Comparison of ENCODE assay signal across 8 cellular contexts in the genomic region with DNA sequence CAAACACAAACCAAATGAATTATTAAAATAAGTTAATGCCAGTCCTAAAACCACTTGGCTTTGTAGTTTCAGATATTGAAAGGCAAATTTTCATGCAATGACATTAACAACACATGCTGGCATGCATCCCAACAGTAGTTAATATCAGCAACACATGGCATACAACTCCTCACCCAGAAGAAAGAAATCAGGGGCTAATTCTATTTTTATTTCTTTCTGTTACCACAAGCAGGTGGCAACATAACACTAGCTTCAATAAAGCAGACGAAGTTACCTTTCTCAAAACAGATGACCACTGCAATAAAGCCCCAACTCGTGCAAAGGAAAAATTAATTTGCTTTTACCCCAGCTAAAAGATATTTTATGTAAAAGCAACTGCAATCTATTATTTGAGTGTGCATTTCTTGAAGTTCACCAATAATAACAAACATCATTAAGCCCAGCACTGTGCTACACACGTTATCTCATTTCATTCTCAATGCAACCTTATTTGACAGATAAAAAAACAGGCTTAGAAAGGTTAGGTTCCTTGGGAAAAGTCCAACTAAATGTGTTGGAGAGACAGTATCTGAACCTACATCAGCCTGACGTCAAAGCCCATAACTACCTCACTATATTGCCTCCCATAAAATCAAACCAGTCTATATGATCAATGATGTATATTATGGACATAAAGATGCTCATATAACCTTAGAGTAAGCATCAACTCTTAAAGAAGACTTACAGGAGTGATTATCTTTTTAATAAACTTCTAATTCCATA. TPM values are rescaled to one million over a fixed set of nuclear protein-coding genes. Genes with fewer than 3 reads are reported as not detected.
A peak's percentile ranks its signal among the peaks of the same experiment; 100 is the strongest.
DNase-seq lines count a peak whose midpoint lies in the region; ATAC-seq, FAIRE-seq and TF ChIP-seq lines count a peak whose summit lies in the region.

No MANE protein-coding gene starts in this region.

- peaks cover 50% of the 10 kb centered on the region for H3K4me1 Mint-ChIP-seq in activated CD8-positive, alpha-beta T cell treated with anti-CD3 and anti-CD28 coated beads, Interleukin-2, amount 10 ng/mL, durations not matched to agents 7 days and 5 days (ENCODE audit: low read depth)

- no peak for DNase-seq in left ventricle myocardium inferior
- no peak for DNase-seq in Right ventricle myocardium inferior (ENCODE audit: missing footprints)
- no peak for DNase-seq in activated CD8-positive, alpha-beta T cell treated with anti-CD3 and anti-CD28 coated beads, Interleukin-2, amount 10 ng/mL, durations not matched to agents 7 days and 5 days
- DNase-seq in uterus: no peak

- H3K27me3 ChIP-seq in left ventricle myocardium inferior (ENCODE audit: low read depth) (no peaks in the 10 kb centered on the region), uterus (no peaks in the 10 kb centered on the region)

- no peaks in the 10 kb centered on the region for H3K27me3 Mint-ChIP-seq in activated CD8-positive, alpha-beta T cell treated with anti-CD3 and anti-CD28 coated beads, Interleukin-2, amount 10 ng/mL, durations not matched to agents 7 days and 5 days (ENCODE audit: low read depth)

- intact Hi-C loops in left ventricle myocardium inferior (cut with micrococcal nuclease): no loop called here
- intact Hi-C loops in Right ventricle myocardium inferior (cut with DNase I): loop anchor here (5.0 kb wide), 2 partner anchors 120 to 445 kb away; a partner anchor contains a TSS
- intact Hi-C loops in uterus (cut with DNase I; ENCODE audit: low total_unique reads): no loop called here

- peak overlapping the region; percentile 98 for H3K27ac ChIP-seq in left ventricle myocardium inferior (replicated peaks)
- peak overlapping the region; percentile 97 to 100 for H3K27ac ChIP-seq in uterus

- no peak overlapping the region for H3K27ac Mint-ChIP-seq in activated CD8-positive, alpha-beta T cell treated with anti-CD3 and anti-CD28 coated beads, Interleukin-2, amount 10 ng/mL, durations not matched to agents 7 days and 5 days

- H3K36me3 Mint-ChIP-seq in activated CD8-positive, alpha-beta T cell treated with anti-CD3 and anti-CD28 coated beads, Interleukin-2, amount 10 ng/mL, durations not matched to agents 7 days and 5 days (ENCODE audit: low read depth): peaks cover 21% of the 10 kb centered on the region

- POLR2A ChIA-PET in activated CD8-positive, alpha-beta T cell treated with anti-CD3 and anti-CD28 coated beads, Interleukin-2, amount 10 ng/mL, durations not matched to agents 7 days and 5 days (lab: Charles Lee): no interaction called here

- TF ChIP-seq CTCF in left ventricle myocardium inferior (IDR thresholded peaks at IDR 0.05; ENCODE audit: borderline replicate concordance) (no peak), uterus (IDR thresholded peaks at IDR 0.05) (no peak)

- H3K4me1 ChIP-seq in left ventricle myocardium inferior (peaks cover 78% of the 10 kb centered on the region), uterus (peaks cover 15 to 17% of the 10 kb centered on the region in 2 donors)

- ATAC-seq in Right ventricle myocardium inferior (no peak), HG03108 (IDR thresholded peaks at IDR 0.05; ENCODE audit: unreplicated experiment) (no peak), GM19324 (IDR thresholded peaks at IDR 0.05; ENCODE audit: low FRiP score, unreplicated experiment) (no peak), HG03571 (IDR thresholded peaks at IDR 0.05; ENCODE audit: unreplicated experiment) (no peak)
- no peak for ATAC-seq in activated CD8-positive, alpha-beta T cell treated with anti-CD3 and anti-CD28 coated beads, Interleukin-2, amount 10 ng/mL, durations not matched to agents 7 days and 5 days

- H3K9me3 ChIP-seq in left ventricle myocardium inferior (replicated peaks): no peaks in the 10 kb centered on the region
- H3K9me3 ChIP-seq in uterus: no peaks in the 10 kb centered on the region

- CTCF ChIA-PET in activated CD8-positive, alpha-beta T cell treated with anti-CD3 and anti-CD28 coated beads, Interleukin-2, amount 10 ng/mL, durations not matched to agents 7 days and 5 days (lab: Charles Lee): interaction anchor here (0.8 to 1.7 kb wide), 5 partner anchors 14 to 195 kb away, joined by 3 to 20 read pairs (median 6); no protein-coding TSS in a partner anchor

- H3K36me3 ChIP-seq in left ventricle myocardium inferior (no peaks in the 10 kb centered on the region), uterus (no peaks in the 10 kb centered on the region)

- H3K4me3 ChIP-seq in left ventricle myocardium inferior (peak overlapping the region; percentile 84), uterus (peak overlapping the region in 1 of 2 donors; percentile 93)

- peak overlapping the region; percentile 44 for H3K4me3 Mint-ChIP-seq in activated CD8-positive, alpha-beta T cell treated with anti-CD3 and anti-CD28 coated beads, Interleukin-2, amount 10 ng/mL, durations not matched to agents 7 days and 5 days

- TF ChIP-seq POLR2A in uterus (IDR thresholded peaks at IDR 0.05): no peak

- FAIRE-seq in islet of Langerhans (lab: Jason Lieb, UNC): peak; percentile 69

- no peaks in the 10 kb centered on the region for H3K9me3 Mint-ChIP-seq in activated CD8-positive, alpha-beta T cell treated with anti-CD3 and anti-CD28 coated beads, Interleukin-2, amount 10 ng/mL, durations not matched to agents 7 days and 5 days (ENCODE audit: insufficient read depth)

RNA-seq across cellular contexts. Expression of a gene that starts 2.8 kb away (rescaled TPM):
- 101 TPM for total RNA-seq in left ventricle myocardium inferior
- 90.3 TPM for total RNA-seq in Right ventricle myocardium inferior
- total RNA-seq in activated CD8-positive, alpha-beta T cell treated with anti-CD3 and anti-CD28 coated beads, Interleukin-2, amount 10 ng/mL, durations not matched to agents 7 days and 5 days: 100 to 1,000 TPM; 112 to 114 TPM
- total RNA-seq in uterus: 100 to 1,000 TPM in 2 of 4 donors, 10 to 100 TPM in 2; 56.1 to 274 (median 120) TPM
